8 cellular contexts compared by ENCODE assay signal in genomic region chr16:53132406-53132805, GRCh38.
A peak's percentile ranks its signal among the peaks of the same experiment; 100 is the strongest.
DNase-seq lines count a peak whose midpoint lies in the region; ATAC-seq and TF ChIP-seq lines count a peak whose summit lies in the region.

No MANE protein-coding gene starts in this region.

- intact Hi-C loops in right cardiac atrium (cut with DNase I): loop anchor here (5.0 to 10.0 kb wide), 5 partner anchors 35 to 82 kb away; no protein-coding TSS in a partner anchor
- intact Hi-C loops in thyroid gland (cut with DNase I): no loop called here
- intact Hi-C loops in CD14-positive monocyte (cut with micrococcal nuclease): loop anchor here (5.0 kb wide), 3 partner anchors 75 to 90 kb away; no protein-coding TSS in a partner anchor

- no peaks in the 10 kb centered on the region for H3K27me3 Mint-ChIP-seq in activated T-cell treated with anti-CD3 and anti-CD28 coated beads, Interleukin-2, amount 50 U/mL, for 4 hours (ENCODE audit: low read depth)
- H3K27me3 Mint-ChIP-seq in activated T-helper 17 cell treated with anti-CD3 and anti-CD28 coated beads, Interleukin-2, amount 50 U/mL, for 72 hours: no peaks in the 10 kb centered on the region
- no peaks in the 10 kb centered on the region for H3K27me3 Mint-ChIP-seq in CD14-positive monocyte (ENCODE audit: low read depth in 3 of 3)

- no peaks in the 10 kb centered on the region for H3K36me3 Mint-ChIP-seq in activated T-cell treated with anti-CD3 and anti-CD28 coated beads, Interleukin-2, amount 50 U/mL, for 4 hours (ENCODE audit: insufficient read depth)
- no peaks in the 10 kb centered on the region for H3K36me3 Mint-ChIP-seq in activated T-helper 17 cell treated with anti-CD3 and anti-CD28 coated beads, Interleukin-2, amount 50 U/mL, for 72 hours (ENCODE audit: low read depth)
- no peaks in the 10 kb centered on the region for H3K36me3 Mint-ChIP-seq in CD14-positive monocyte

- H3K9me3 Mint-ChIP-seq in activated T-cell treated with anti-CD3 and anti-CD28 coated beads, Interleukin-2, amount 50 U/mL, for 4 hours: no peaks in the 10 kb centered on the region
- no peaks in the 10 kb centered on the region for H3K9me3 Mint-ChIP-seq in activated T-helper 17 cell treated with anti-CD3 and anti-CD28 coated beads, Interleukin-2, amount 50 U/mL, for 72 hours
- H3K9me3 Mint-ChIP-seq in CD14-positive monocyte: no peaks in the 10 kb centered on the region

- no peaks in the 10 kb centered on the region for H3K9me3 ChIP-seq in right cardiac atrium (ENCODE audit: control insufficient read depth, low read length)
- H3K9me3 ChIP-seq in thyroid gland: no peaks in the 10 kb centered on the region

- peak overlapping the region; percentile 88 for H3K4me3 Mint-ChIP-seq in activated T-cell treated with anti-CD3 and anti-CD28 coated beads, Interleukin-2, amount 50 U/mL, for 4 hours
- peak overlapping the region; percentile 79 for H3K4me3 Mint-ChIP-seq in activated T-helper 17 cell treated with anti-CD3 and anti-CD28 coated beads, Interleukin-2, amount 50 U/mL, for 72 hours
- H3K4me3 Mint-ChIP-seq in CD14-positive monocyte: peak overlapping the region in 1 of 2 donors; percentile 95

- no peak overlapping the region for H3K27ac ChIP-seq in right cardiac atrium (ENCODE audit: low read length)
- peak overlapping the region in 2 of 3 donors; percentile 51 to 59 for H3K27ac ChIP-seq in thyroid gland

- H3K27ac Mint-ChIP-seq in activated T-helper 17 cell treated with anti-CD3 and anti-CD28 coated beads, Interleukin-2, amount 50 U/mL, for 72 hours: no peak overlapping the region
- H3K27ac Mint-ChIP-seq in CD14-positive monocyte: peak overlapping the region in 1 of 7 donors; percentile 93

- no peaks in the 10 kb centered on the region for H3K27me3 ChIP-seq in right cardiac atrium (ENCODE audit: control insufficient read depth, insufficient read depth)
- H3K27me3 ChIP-seq in thyroid gland: no peaks in the 10 kb centered on the region

- WGBS in right cardiac atrium: 59% methylated on average over 6 of the region's 6 CpGs
- 75 to 82% methylated on average over 6 of the region's 6 CpGs for WGBS in thyroid gland, 2 donors

- H3K4me1 Mint-ChIP-seq in activated T-cell treated with anti-CD3 and anti-CD28 coated beads, Interleukin-2, amount 50 U/mL, for 4 hours (ENCODE audit: low read depth): peaks cover 16% of the 10 kb centered on the region
- no peaks in the 10 kb centered on the region for H3K4me1 Mint-ChIP-seq in activated T-helper 17 cell treated with anti-CD3 and anti-CD28 coated beads, Interleukin-2, amount 50 U/mL, for 72 hours
- peaks cover 20% of the 10 kb centered on the region for H3K4me1 Mint-ChIP-seq in CD14-positive monocyte

- TF ChIP-seq CTCF in thyroid gland (IDR thresholded peaks at IDR 0.05) (no peak), CD14-positive monocyte (IDR thresholded peaks at IDR 0.05) (no peak)

- no peak for DNase-seq in activated T-cell treated with anti-CD3 and anti-CD28 coated beads, Interleukin-2, amount 50 U/mL, for 4 hours
- no peak for DNase-seq in activated T-cell treated with anti-CD3 and anti-CD28 coated beads, Interleukin-2, amount 50 U/mL, for 1 hour
- no peak for DNase-seq in right cardiac atrium
- no peak for DNase-seq in thyroid gland
- DNase-seq in iPS-NIHi7 (ENCODE audit: extremely low spot score): no peak
- no peak for DNase-seq in occipital lobe (lab: John Stamatoyannopoulos, UW)
- no peak for DNase-seq in CD14-positive monocyte (ENCODE audit: low spot score)

- ATAC-seq in activated T-cell treated with anti-CD3 and anti-CD28 coated beads, Interleukin-2, amount 50 U/mL, for 4 hours: no peak
- ATAC-seq in activated T-helper 17 cell treated with anti-CD3 and anti-CD28 coated beads, Interleukin-2, amount 50 U/mL, for 72 hours (replicated peaks): no peak
- no peak for ATAC-seq in right cardiac atrium

- TF ChIP-seq POLR2A in thyroid gland (IDR thresholded peaks at IDR 0.05): no peak

- no peaks in the 10 kb centered on the region for H3K36me3 ChIP-seq in thyroid gland

- peaks cover 3% of the 10 kb centered on the region for H3K4me1 ChIP-seq in right cardiac atrium (ENCODE audit: control insufficient read depth, insufficient read depth, low read length)
- H3K4me1 ChIP-seq in thyroid gland: peaks cover 8 to 11% of the 10 kb centered on the region in 2 donors

- peak overlapping the region; percentile 98 for H3K4me3 ChIP-seq in right cardiac atrium (ENCODE audit: low read length)
- no peak overlapping the region for H3K4me3 ChIP-seq in thyroid gland (replicated peaks in 1 of 3)
